8 cellular contexts compared by ENCODE assay signal in the genomic region with DNA sequence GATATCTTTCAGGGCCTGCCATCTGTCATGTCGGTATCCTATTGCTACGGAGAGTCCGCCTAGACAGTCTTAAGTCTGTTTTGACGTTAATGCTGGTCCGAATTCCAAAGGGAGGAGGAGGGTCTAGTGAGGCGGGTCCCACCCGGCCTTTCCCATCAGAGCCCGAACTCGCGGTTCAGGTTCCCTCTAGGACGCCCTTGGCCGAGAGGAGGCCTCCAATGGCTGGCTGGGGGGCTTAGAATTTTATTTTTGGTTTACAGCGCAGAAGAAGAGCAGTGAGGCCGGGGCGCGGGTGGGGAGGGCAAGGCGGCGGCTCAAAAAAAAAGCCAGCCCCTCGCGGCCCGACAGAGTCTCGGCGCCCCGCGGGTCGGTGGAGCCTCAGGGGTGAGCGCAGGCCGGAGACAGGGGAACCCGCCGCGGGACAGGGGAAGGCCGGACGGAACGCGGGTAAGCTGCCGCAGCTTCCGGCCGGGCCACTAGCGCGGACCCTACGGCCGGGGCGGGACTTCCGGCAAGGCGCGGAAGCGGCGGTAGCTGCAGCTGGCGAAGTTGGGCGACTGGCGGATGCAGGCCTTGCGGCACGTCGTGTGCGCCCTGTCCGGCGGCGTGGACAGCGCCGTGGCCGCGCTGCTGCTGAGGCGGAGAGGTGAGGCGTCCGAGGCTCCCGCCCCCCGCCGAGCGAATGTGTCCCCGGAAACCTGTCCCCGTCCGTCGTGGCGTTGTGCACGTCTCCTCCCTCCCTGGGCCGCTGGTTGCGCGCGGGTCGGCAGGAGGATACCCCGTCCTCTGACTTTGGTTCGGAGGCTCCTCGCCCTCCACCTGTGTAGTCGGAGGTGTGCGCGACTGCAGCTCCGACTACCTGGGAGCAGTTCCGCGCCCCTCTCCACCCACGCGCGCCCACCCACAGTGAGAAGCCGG. TPM values are rescaled to one million over a fixed set of nuclear protein-coding genes. Genes with fewer than 3 reads are reported as not detected.
DNase-seq lines count a peak whose midpoint lies in the region; ATAC-seq and TF ChIP-seq lines count a peak whose summit lies in the region.

A gene with protein sequence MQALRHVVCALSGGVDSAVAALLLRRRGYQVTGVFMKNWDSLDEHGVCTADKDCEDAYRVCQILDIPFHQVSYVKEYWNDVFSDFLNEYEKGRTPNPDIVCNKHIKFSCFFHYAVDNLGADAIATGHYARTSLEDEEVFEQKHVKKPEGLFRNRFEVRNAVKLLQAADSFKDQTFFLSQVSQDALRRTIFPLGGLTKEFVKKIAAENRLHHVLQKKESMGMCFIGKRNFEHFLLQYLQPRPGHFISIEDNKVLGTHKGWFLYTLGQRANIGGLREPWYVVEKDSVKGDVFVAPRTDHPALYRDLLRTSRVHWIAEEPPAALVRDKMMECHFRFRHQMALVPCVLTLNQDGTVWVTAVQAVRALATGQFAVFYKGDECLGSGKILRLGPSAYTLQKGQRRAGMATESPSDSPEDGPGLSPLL (plus strand): TSS at position 514 of the 918 bp plus-strand sequence. CDS start 51 bp downstream, at position 565.

- H3K36me3 Mint-ChIP-seq in activated CD4-positive, alpha-beta memory T cell treated with anti-CD3 and anti-CD28 coated beads, Interleukin-2, amount 10 ng/mL, durations not matched to agents 7 days and 5 days (ENCODE audit: low read depth), result peaks cover 54% of the 10 kb centered on the region

- 1% methylated on average over 93 of the region's 93 CpGs for WGBS in ectodermal cell, 2 experiments

- peak within 1 kb of the TSS; percentile 83 for H3K27ac ChIP-seq in ectodermal cell (ENCODE audit: insufficient read depth, low read depth, low read length, poor library complexity, severe bottlenecking)
- peak within 1 kb of the TSS; percentile 86 for H3K27ac ChIP-seq in lower lobe of right lung

- TF ChIP-seq CTCF in lower lobe of right lung (IDR thresholded peaks at IDR 0.05), result no peak

- H3K36me3 ChIP-seq in ectodermal cell (ENCODE audit: control insufficient read depth, insufficient read depth, low read length) (peaks cover 9% of the 10 kb centered on the region), lower lobe of right lung (peaks cover 30% of the 10 kb centered on the region)

- POLR2A ChIA-PET in activated CD4-positive, alpha-beta memory T cell treated with anti-CD3 and anti-CD28 coated beads, Interleukin-2, amount 10 ng/mL, durations not matched to agents 7 days and 5 days (lab: Charles Lee), result interaction anchor here (0.9 to 2.7 kb wide), 8 partner anchors 7 to 186 kb away, joined by 3 to 16 read pairs (median 4); a partner anchor contains a TSS

- intact Hi-C loops in lower lobe of right lung (cut with DNase I), result no loop called here

- H3K27me3 ChIP-seq in ectodermal cell (ENCODE audit: control insufficient read depth, insufficient read depth, low read length, poor library complexity, severe bottlenecking) (no peaks in the 10 kb centered on the region), lower lobe of right lung (ENCODE audit: low read depth) (no peaks in the 10 kb centered on the region)

- no peaks in the 10 kb centered on the region for H3K9me3 Mint-ChIP-seq in activated CD4-positive, alpha-beta memory T cell treated with anti-CD3 and anti-CD28 coated beads, Interleukin-2, amount 10 ng/mL, durations not matched to agents 7 days and 5 days

- CTCF ChIA-PET in activated CD4-positive, alpha-beta memory T cell treated with anti-CD3 and anti-CD28 coated beads, Interleukin-2, amount 10 ng/mL, durations not matched to agents 7 days and 5 days (lab: Charles Lee), result interaction anchor here (1.1 to 1.8 kb wide), 3 partner anchors 32 to 329 kb away, joined by 5 to 6 read pairs (median 5); no protein-coding TSS in a partner anchor

- H3K4me1 ChIP-seq in ectodermal cell (ENCODE audit: control insufficient read depth, insufficient read depth, low read length), result no peaks in the 10 kb centered on the region
- peaks cover 24% of the 10 kb centered on the region for H3K4me1 ChIP-seq in lower lobe of right lung

- H3K4me3 Mint-ChIP-seq in activated CD4-positive, alpha-beta memory T cell treated with anti-CD3 and anti-CD28 coated beads, Interleukin-2, amount 10 ng/mL, durations not matched to agents 7 days and 5 days, result peak within 1 kb of the TSS; percentile 92

- no peaks in the 10 kb centered on the region for H3K27me3 Mint-ChIP-seq in activated CD4-positive, alpha-beta memory T cell treated with anti-CD3 and anti-CD28 coated beads, Interleukin-2, amount 10 ng/mL, durations not matched to agents 7 days and 5 days

- peak within 1 kb of the TSS; percentile 99 for H3K4me3 ChIP-seq in ectodermal cell (ENCODE audit: insufficient read depth, low read depth, low read length)
- peak within 1 kb of the TSS; percentile 100 for H3K4me3 ChIP-seq in lower lobe of right lung

- H3K4me1 Mint-ChIP-seq in activated CD4-positive, alpha-beta memory T cell treated with anti-CD3 and anti-CD28 coated beads, Interleukin-2, amount 10 ng/mL, durations not matched to agents 7 days and 5 days, result peaks cover 33% of the 10 kb centered on the region

- H3K9me3 ChIP-seq in ectodermal cell (ENCODE audit: control insufficient read depth, low read length), result no peaks in the 10 kb centered on the region
- no peaks in the 10 kb centered on the region for H3K9me3 ChIP-seq in lower lobe of right lung

- peak; percentile 98 for DNase-seq in AG08396 (ENCODE audit: low spot score)
- peak; percentile 72 for DNase-seq in NCI-H748 treated with DMSO at 0.1 percent for 48 hours (lab: John Stamatoyannopoulos, UW)
- peak; percentile 81 for DNase-seq in activated CD4-positive, alpha-beta memory T cell treated with anti-CD3 and anti-CD28 coated beads, Interleukin-2, amount 10 ng/mL, durations not matched to agents 7 days and 5 days
- peak; percentile 93 for DNase-seq in lower lobe of right lung
- peak in 2 of 3 donors; percentile 47 to 64 for DNase-seq in stimulated activated CD4-positive, alpha-beta T cell treated with anti-CD3 and anti-CD28 coated beads, TNF-alpha, amount 100 ng/mL, for 1 hour (ENCODE audit: low read depth in 3 of 3, low spot score in 1 of 3)

- peak within 1 kb of the TSS; percentile 86 for H3K27ac Mint-ChIP-seq in activated CD4-positive, alpha-beta memory T cell treated with anti-CD3 and anti-CD28 coated beads, Interleukin-2, amount 10 ng/mL, durations not matched to agents 7 days and 5 days

- ATAC-seq in GM18909 (IDR thresholded peaks at IDR 0.05; ENCODE audit: poor library complexity, unreplicated experiment) (peak; percentile 82), HG03196 (IDR thresholded peaks at IDR 0.05; ENCODE audit: unreplicated experiment) (peak; percentile 86), lower lobe of right lung (peak; percentile 96 to 98)

RNA-seq across cellular contexts. Expression of the gene that starts here (rescaled TPM):
- 10 to 100 TPM; 66.8 to 71.7 TPM for total RNA-seq in activated CD4-positive, alpha-beta memory T cell treated with anti-CD3 and anti-CD28 coated beads, Interleukin-2, amount 10 ng/mL, durations not matched to agents 7 days and 5 days
- 62.5 TPM for polyA plus RNA-seq in ectodermal cell (2013, experiment 1 of 4)
- 47.5 TPM for polyA plus RNA-seq in ectodermal cell (2013, experiment 2 of 4)
- 38.2 TPM for polyA plus RNA-seq in ectodermal cell (2013, experiment 3 of 4)
- polyA plus RNA-seq in ectodermal cell (2013, experiment 4 of 4), result 44.7 TPM
- total RNA-seq in lower lobe of right lung, result 33.5 TPM

Comparison
In these comparisons a context has a peak if more than half of its experiments do, and no peak if none do; other contexts are left out.
1. Peak in every context shown above with its lines: DNase-seq, ATAC-seq, H3K4me3 ChIP-seq and H3K27ac ChIP-seq.